Comparison of ENCODE assay signal across 1 cellular context in genomic region chr19:37691881-37692504, GRCh38.
TF ChIP-seq lines count a peak whose summit lies in the region.

No MANE protein-coding gene starts in this region.

TF ChIP-seq in HepG2, 621 proteins besides CTCF, POLR2A, EP300 and RAD21 (continued from another document and continues in another):
- TF ChIP-seq HBP1 (CRISPR knock-in tag; IDR thresholded peaks at IDR 0.05; ENCODE audit: low read depth): peak; percentile 49; the same call in 1 of the 2 replicates
- TF ChIP-seq REL (CRISPR knock-in tag; conservative IDR thresholded peaks at IDR 0.05): no peak
- TF ChIP-seq ZNF17 (CRISPR knock-in tag; IDR thresholded peaks at IDR 0.05): no peak
- peak; percentile 86 for TF ChIP-seq POGZ (CRISPR knock-in tag; IDR thresholded peaks at IDR 0.05)
- TF ChIP-seq ZNF580 (CRISPR knock-in tag; IDR thresholded peaks at IDR 0.05; ENCODE audit: borderline replicate concordance, low read depth): peak; percentile 94; the same call in 1 of the 2 replicates
- TF ChIP-seq FOXP4 (CRISPR knock-in tag; IDR thresholded peaks at IDR 0.05): peak; percentile 54; the same call in 1 of the 2 replicates
- peak; percentile 33; the same call in 1 of the 2 replicates for TF ChIP-seq NR2F6 (IDR thresholded peaks at IDR 0.05)
- peak; percentile 37; the same call in 1 of the 2 replicates for TF ChIP-seq NR2F6 (CRISPR knock-in tag; IDR thresholded peaks at IDR 0.05)
- 0 out of 2 replicates have a peak, but pooled peaks have one; percentile 11 for TF ChIP-seq HMG20B (CRISPR knock-in tag; conservative IDR thresholded peaks at IDR 0.05)
- TF ChIP-seq KAT8 (CRISPR knock-in tag; IDR thresholded peaks at IDR 0.05): peak; percentile 87
- no peak for TF ChIP-seq ZSCAN29 (CRISPR knock-in tag; conservative IDR thresholded peaks at IDR 0.05)
- no peak for TF ChIP-seq BHLHE40 (IDR thresholded peaks at IDR 0.05; ENCODE audit: low read length)
- peak; percentile 83 for TF ChIP-seq MXD3 (CRISPR knock-in tag; IDR thresholded peaks at IDR 0.05)
- no peak for TF ChIP-seq HNRNPUL1 (IDR thresholded peaks at IDR 0.05; ENCODE audit: low read depth, low read length)
- peak; percentile 99 for TF ChIP-seq PPARG (CRISPR knock-in tag; conservative IDR thresholded peaks at IDR 0.05)
- peak; percentile 68; the same call in 1 of the 2 replicates for TF ChIP-seq TARDBP (CRISPR knock-in tag; IDR thresholded peaks at IDR 0.05)
- TF ChIP-seq ZNF501 (CRISPR knock-in tag; IDR thresholded peaks at IDR 0.05): peak; percentile 71
- no peak for TF ChIP-seq ZNF562 (CRISPR knock-in tag; IDR thresholded peaks at IDR 0.05; ENCODE audit: borderline replicate concordance)
- 0 out of 2 replicates have a peak, but pooled peaks have one; percentile 56 for TF ChIP-seq DNMT3B (CRISPR knock-in tag; conservative IDR thresholded peaks at IDR 0.05)
- TF ChIP-seq FOSL2 (CRISPR knock-in tag; IDR thresholded peaks at IDR 0.05): peak; percentile 54
- peak; percentile 80; the same call in 1 of the 2 replicates for TF ChIP-seq YEATS2 (CRISPR knock-in tag; IDR thresholded peaks at IDR 0.05; ENCODE audit: borderline replicate concordance)
- no peak for TF ChIP-seq KIAA2018 (CRISPR knock-in tag; IDR thresholded peaks at IDR 0.05; ENCODE audit: borderline replicate concordance)
- no peak for TF ChIP-seq ATAD3A (CRISPR knock-in tag; IDR thresholded peaks at IDR 0.05)
- no peak for TF ChIP-seq CSRNP2 (CRISPR knock-in tag; conservative IDR thresholded peaks at IDR 0.05; ENCODE audit: low read depth)
- peak; percentile 97 for TF ChIP-seq KDM2A (CRISPR knock-in tag; IDR thresholded peaks at IDR 0.05; ENCODE audit: borderline replicate concordance, low read depth)
- TF ChIP-seq THYN1 (CRISPR knock-in tag; IDR thresholded peaks at IDR 0.05; ENCODE audit: borderline replicate concordance, low read depth): no peak
- TF ChIP-seq ZNF616 (CRISPR knock-in tag; IDR thresholded peaks at IDR 0.05; ENCODE audit: low read depth): 0 out of 2 replicates have a peak, but pooled peaks have one; percentile 33
- TF ChIP-seq ZNF609 (CRISPR knock-in tag; IDR thresholded peaks at IDR 0.05; ENCODE audit: borderline replicate concordance): peak; percentile 34; the same call in 1 of the 2 replicates
- no peak for TF ChIP-seq ZFAT (CRISPR knock-in tag; conservative IDR thresholded peaks at IDR 0.05)
- no peak for TF ChIP-seq SIN3B (IDR thresholded peaks at IDR 0.05; ENCODE audit: low read length)
- TF ChIP-seq ZNF619 (CRISPR knock-in tag; IDR thresholded peaks at IDR 0.05): no peak
- no peak for TF ChIP-seq JUND (CRISPR knock-in tag; IDR thresholded peaks at IDR 0.05)
- TF ChIP-seq HDAC2 (CRISPR knock-in tag; IDR thresholded peaks at IDR 0.05): peak; percentile 70
- no peak for TF ChIP-seq ZKSCAN5 (CRISPR knock-in tag; IDR thresholded peaks at IDR 0.05)
